In the genomic region with DNA sequence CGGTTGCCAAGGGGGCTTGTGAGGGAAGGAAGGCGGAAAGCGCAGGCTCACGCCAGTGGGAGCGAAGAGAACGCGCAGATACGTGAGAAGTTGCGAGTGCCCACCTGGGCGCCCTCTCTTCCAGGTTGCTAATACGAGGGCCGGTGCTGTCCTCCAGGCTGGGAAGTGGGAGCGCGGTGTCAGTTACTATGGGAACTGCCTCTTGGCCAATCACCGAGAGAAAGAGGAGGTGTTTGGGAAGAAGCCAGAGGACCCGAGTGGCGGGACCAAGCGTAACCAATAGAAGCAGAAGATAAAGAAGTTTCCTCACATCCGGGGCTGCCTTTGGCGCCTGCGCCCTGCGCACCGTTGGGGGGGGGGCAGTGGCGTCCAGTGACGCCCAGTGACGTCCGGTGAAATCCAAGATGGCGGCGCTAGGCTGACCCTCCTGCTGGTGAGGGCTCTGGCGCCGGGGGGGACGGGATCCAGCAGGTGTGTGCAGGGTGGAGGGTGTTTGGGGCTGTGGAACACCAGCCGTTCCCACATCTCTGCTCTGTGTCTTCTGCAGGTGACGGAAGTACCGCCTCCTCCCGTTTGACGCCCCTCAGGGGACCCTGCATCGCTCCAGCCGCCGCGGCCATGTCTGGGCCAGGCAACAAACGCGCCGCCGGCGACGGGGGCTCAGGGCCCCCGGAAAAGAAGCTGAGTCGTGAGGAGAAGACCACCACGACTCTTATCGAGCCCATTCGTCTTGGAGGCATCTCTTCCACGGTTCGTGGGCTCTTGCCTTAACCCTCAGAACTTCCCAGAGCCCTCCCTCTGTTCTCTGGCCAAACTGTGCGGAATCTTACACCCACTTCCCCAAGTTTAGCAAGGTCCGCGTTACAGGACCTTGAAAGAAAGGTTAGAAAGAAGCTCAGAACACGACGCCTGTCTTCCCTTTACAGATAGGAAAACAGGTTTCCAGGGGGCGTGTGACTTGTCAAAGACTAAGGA, we compare ENCODE assay signal across 8 cellular contexts. TPM values are rescaled to one million over a fixed set of nuclear protein-coding genes. Genes with fewer than 3 reads are reported as not detected.
DNase-seq lines count a peak whose midpoint lies in the region; ATAC-seq and TF ChIP-seq lines count a peak whose summit lies in the region.

A gene (minus strand): TSS at position 135 of the 975 bp plus-strand sequence. CDS start 314 bp downstream, outside the sequence.
A gene (plus strand): TSS at position 395 of the 975 bp plus-strand sequence. CDS start 224 bp downstream, at position 619.

- peak within 1 kb of the TSS; percentile 80 for H3K4me3 ChIP-seq in GM06990 (replicated peaks; ENCODE audit: low read depth, low read length)
- H3K4me3 ChIP-seq in NB4 (ENCODE audit: low read depth, low read length) = peak within 1 kb of the TSS; percentile 94

- peak; percentile 64 for TF ChIP-seq POLR2A in NB4 (IDR thresholded peaks at IDR 0.05; ENCODE audit: extremely low read depth, insufficient read length)

- TF ChIP-seq CTCF in GM06990 (IDR thresholded peaks at IDR 0.05; ENCODE audit: insufficient read depth, low read length, poor library complexity, severe bottlenecking) (no peak), NB4 (IDR thresholded peaks at IDR 0.05; ENCODE audit: low read depth, low read length) (no peak)

- no peaks in the 10 kb centered on the region for H3K27me3 ChIP-seq in GM06990 (replicated peaks; ENCODE audit: control insufficient read depth, insufficient read depth, low read length)

- DNase-seq in GM06990 (ENCODE audit: extremely low read depth, insufficient read length) (peak; percentile 96), NB4 (ENCODE audit: low read depth) (peak; percentile 97), SK-N-DZ (ENCODE audit: low spot score) (peak; percentile 98), globus pallidus (ENCODE audit: low spot score) (peak; percentile 96), non-pigmented ciliary epithelial cell (ENCODE audit: low read depth) (peak; percentile 91), superior temporal gyrus (ENCODE audit: extremely low spot score) (peak; percentile 99)
- peak; percentile 88 for DNase-seq in activated naive CD4-positive, alpha-beta T cell treated with anti-CD3 and anti-CD28 coated beads, Interleukin-2, amount 50 U/mL, for 16 hours

- peaks cover 37% of the 10 kb centered on the region for H3K36me3 ChIP-seq in GM06990 (ENCODE audit: control insufficient read depth, insufficient read depth, low read length)

- ATAC-seq in HG02571 (IDR thresholded peaks at IDR 0.05; ENCODE audit: unreplicated experiment) = peak; percentile 86

RNA-seq across cellular contexts. Expression of the first gene that starts in this region (rescaled TPM):
- polyA plus RNA-seq in SK-N-DZ (2014; cell fraction: cytosol; rRNA removed) = 4.3 and 6.4 TPM in 2 replicates
- 29.9 and 34.1 TPM in 2 replicates for polyA plus RNA-seq in SK-N-DZ (2014; cell fraction: nucleus; rRNA removed)

RNA-seq across cellular contexts. Expression of the second gene that starts in this region (rescaled TPM):
- 76.5 and 83.8 TPM in 2 replicates for polyA plus RNA-seq in SK-N-DZ (2014; cell fraction: cytosol; rRNA removed)
- 104 and 122 TPM in 2 replicates for polyA plus RNA-seq in SK-N-DZ (2014; cell fraction: nucleus; rRNA removed)

Comparison
In these comparisons a context has a peak if more than half of its experiments do, and no peak if none do; other contexts are left out.
1. Peak in every context shown above with its lines: DNase-seq, ATAC-seq and H3K4me3 ChIP-seq.